In the genomic region with DNA sequence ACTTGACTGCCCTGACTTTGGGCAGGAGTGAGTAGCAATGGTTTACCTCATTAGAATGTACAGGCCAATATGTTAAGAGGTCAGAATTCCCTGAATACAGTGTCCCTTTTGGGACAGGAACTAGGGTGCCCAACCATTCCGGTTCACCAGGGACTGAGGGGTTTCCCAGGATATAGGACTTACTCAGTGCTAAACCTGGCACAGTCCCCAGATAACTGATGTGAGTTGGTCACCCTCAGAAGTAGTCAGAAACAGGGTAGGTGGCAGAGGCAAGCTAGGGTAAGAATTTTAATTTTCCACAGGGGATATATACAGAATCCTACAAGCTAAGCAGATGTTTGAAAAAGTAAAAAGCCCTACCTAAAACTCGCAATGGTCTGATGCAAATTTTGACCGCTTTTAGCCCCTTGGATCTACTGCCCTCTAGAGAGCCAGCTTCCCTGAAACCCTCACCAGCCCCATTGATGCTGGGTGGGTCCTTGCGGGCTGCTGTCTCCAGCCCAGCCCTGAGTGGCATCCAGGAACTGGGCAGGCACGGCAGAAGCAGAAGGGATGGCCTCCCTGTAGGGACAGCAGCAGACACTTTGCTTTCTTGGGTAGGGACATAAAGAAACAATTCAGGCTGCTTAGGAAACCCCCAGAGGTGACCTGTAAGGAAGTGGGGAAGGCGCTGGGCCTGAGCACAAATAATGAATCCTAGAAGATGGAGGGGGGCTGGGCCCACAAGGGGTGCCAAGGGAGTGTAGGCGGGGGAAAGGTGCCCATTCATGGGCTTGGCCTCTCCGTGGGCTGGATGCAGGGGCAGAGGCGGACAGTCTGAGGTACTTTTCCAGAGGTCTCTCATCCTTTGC, we compare ENCODE assay signal across 1 cellular context.
A peak's percentile ranks its signal among the peaks of the same experiment; 100 is the strongest.
TF ChIP-seq lines count a peak whose summit lies in the region.

No MANE protein-coding gene starts in this region.

TF ChIP-seq in HepG2, 621 proteins besides CTCF, POLR2A, EP300 and RAD21 (continued from another document):
- TF ChIP-seq, protein P1, sequence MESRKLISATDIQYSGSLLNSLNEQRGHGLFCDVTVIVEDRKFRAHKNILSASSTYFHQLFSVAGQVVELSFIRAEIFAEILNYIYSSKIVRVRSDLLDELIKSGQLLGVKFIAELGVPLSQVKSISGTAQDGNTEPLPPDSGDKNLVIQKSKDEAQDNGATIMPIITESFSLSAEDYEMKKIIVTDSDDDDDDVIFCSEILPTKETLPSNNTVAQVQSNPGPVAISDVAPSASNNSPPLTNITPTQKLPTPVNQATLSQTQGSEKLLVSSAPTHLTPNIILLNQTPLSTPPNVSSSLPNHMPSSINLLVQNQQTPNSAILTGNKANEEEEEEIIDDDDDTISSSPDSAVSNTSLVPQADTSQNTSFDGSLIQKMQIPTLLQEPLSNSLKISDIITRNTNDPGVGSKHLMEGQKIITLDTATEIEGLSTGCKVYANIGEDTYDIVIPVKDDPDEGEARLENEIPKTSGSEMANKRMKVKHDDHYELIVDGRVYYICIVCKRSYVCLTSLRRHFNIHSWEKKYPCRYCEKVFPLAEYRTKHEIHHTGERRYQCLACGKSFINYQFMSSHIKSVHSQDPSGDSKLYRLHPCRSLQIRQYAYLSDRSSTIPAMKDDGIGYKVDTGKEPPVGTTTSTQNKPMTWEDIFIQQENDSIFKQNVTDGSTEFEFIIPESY (CRISPR knock-in tag; IDR thresholded peaks at IDR 0.05): peak; percentile 39; the same call in 1 of the 2 replicates
- TF ChIP-seq LCORL (IDR thresholded peaks at IDR 0.05): no peak
- no peak for TF ChIP-seq LCORL (CRISPR knock-in tag; IDR thresholded peaks at IDR 0.05)
- TF ChIP-seq, protein P2, sequence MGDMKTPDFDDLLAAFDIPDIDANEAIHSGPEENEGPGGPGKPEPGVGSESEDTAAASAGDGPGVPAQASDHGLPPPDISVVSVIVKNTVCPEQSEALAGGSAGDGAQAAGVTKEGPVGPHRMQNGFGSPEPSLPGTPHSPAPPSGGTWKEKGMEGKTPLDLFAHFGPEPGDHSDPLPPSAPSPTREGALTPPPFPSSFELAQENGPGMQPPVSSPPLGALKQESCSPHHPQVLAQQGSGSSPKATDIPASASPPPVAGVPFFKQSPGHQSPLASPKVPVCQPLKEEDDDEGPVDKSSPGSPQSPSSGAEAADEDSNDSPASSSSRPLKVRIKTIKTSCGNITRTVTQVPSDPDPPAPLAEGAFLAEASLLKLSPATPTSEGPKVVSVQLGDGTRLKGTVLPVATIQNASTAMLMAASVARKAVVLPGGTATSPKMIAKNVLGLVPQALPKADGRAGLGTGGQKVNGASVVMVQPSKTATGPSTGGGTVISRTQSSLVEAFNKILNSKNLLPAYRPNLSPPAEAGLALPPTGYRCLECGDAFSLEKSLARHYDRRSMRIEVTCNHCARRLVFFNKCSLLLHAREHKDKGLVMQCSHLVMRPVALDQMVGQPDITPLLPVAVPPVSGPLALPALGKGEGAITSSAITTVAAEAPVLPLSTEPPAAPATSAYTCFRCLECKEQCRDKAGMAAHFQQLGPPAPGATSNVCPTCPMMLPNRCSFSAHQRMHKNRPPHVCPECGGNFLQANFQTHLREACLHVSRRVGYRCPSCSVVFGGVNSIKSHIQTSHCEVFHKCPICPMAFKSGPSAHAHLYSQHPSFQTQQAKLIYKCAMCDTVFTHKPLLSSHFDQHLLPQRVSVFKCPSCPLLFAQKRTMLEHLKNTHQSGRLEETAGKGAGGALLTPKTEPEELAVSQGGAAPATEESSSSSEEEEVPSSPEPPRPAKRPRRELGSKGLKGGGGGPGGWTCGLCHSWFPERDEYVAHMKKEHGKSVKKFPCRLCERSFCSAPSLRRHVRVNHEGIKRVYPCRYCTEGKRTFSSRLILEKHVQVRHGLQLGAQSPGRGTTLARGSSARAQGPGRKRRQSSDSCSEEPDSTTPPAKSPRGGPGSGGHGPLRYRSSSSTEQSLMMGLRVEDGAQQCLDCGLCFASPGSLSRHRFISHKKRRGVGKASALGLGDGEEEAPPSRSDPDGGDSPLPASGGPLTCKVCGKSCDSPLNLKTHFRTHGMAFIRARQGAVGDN (CRISPR knock-in tag; IDR thresholded peaks at IDR 0.05): 0 out of 2 replicates have a peak, but pooled peaks have one; percentile 9
- TF ChIP-seq, protein P3, sequence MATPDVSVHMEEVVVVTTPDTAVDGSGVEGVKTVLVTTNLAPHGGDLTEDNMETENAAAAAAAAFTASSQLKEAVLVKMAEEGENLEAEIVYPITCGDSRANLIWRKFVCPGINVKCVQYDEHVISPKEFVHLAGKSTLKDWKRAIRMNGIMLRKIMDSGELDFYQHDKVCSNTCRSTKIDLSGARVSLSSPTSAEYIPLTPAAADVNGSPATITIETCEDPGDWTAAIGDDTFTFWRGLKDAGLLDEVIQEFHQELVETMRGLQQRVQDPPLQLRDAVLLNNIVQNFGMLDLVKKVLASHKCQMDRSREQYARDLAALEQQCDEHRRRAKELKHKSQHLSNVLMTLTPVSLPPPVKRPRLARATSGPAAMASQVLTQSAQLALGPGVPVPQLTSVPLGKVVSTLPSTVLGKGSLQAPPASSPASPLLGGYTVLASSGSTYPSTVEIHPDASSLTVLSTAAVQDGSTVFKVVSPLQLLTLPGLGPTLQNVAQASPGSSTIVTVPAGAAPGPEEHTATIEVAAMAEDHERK (CRISPR knock-in tag; IDR thresholded peaks at IDR 0.05; ENCODE audit: low read depth): no peak
- TF ChIP-seq, protein P4, sequence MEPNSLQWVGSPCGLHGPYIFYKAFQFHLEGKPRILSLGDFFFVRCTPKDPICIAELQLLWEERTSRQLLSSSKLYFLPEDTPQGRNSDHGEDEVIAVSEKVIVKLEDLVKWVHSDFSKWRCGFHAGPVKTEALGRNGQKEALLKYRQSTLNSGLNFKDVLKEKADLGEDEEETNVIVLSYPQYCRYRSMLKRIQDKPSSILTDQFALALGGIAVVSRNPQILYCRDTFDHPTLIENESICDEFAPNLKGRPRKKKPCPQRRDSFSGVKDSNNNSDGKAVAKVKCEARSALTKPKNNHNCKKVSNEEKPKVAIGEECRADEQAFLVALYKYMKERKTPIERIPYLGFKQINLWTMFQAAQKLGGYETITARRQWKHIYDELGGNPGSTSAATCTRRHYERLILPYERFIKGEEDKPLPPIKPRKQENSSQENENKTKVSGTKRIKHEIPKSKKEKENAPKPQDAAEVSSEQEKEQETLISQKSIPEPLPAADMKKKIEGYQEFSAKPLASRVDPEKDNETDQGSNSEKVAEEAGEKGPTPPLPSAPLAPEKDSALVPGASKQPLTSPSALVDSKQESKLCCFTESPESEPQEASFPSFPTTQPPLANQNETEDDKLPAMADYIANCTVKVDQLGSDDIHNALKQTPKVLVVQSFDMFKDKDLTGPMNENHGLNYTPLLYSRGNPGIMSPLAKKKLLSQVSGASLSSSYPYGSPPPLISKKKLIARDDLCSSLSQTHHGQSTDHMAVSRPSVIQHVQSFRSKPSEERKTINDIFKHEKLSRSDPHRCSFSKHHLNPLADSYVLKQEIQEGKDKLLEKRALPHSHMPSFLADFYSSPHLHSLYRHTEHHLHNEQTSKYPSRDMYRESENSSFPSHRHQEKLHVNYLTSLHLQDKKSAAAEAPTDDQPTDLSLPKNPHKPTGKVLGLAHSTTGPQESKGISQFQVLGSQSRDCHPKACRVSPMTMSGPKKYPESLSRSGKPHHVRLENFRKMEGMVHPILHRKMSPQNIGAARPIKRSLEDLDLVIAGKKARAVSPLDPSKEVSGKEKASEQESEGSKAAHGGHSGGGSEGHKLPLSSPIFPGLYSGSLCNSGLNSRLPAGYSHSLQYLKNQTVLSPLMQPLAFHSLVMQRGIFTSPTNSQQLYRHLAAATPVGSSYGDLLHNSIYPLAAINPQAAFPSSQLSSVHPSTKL (CRISPR knock-in tag; IDR thresholded peaks at IDR 0.05): 0 out of 2 replicates have a peak, but pooled peaks have one; percentile 11
- no peak for TF ChIP-seq ZNF891 (CRISPR knock-in tag; IDR thresholded peaks at IDR 0.05)
- no peak for TF ChIP-seq TEAD3 (CRISPR knock-in tag; optimal IDR thresholded peaks at IDR 0.05; ENCODE audit: borderline replicate concordance)
